In the genomic region with DNA sequence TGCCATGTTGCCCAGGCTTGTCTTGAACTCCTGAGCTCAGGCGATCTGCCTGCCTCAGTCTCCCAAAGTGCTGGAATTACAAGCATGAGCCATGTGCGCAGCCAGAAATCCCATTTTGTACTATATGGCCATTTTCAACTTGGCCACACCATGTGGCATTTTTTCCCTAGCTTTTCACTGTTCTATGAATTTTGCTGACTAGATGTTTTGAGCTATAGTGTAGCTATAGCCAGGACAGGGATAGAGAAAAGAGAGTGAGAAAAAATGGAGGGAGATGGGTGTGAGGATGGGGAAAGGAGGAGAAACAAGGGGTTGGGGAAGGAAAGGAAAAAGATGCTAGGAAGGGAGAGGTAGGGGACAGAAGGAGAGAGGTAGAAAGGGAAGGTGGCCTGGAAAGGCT, we compare ENCODE assay signal across 16 cellular contexts. TPM values are rescaled to one million over a fixed set of nuclear protein-coding genes. Genes with fewer than 3 reads are reported as not detected.
DNase-seq lines count a peak whose midpoint lies in the region; ATAC-seq and TF ChIP-seq lines count a peak whose summit lies in the region.
"Had no signal": no experiment of that assay in that cellular context is flagged by ENCODE, and none has a peak within 500 bp of the region (broad histone marks: within the 10 kb centered on the region; RNA-seq: fewer than 3 reads in every experiment).

No MANE protein-coding gene starts in this region.

- no peaks in the 10 kb centered on the region for H3K4me1 ChIP-seq in body of pancreas

- peak overlapping the region; percentile 3 for H3K27ac Mint-ChIP-seq in activated naive CD4-positive, alpha-beta T cell treated with anti-CD3 and anti-CD28 coated beads, Interleukin-2, amount 50 U/mL, for 24 hours
- H3K27ac Mint-ChIP-seq in T-helper 17 cell (peak overlapping the region; percentile 81), memory B cell (peak overlapping the region; percentile 18)
- H3K27ac Mint-ChIP-seq: CD4-positive, alpha-beta T cell had no signal

- ATAC-seq in T-helper 17 cell (no peak), memory B cell (ENCODE audit: low read depth) (no peak), body of pancreas (no peak)

- no peak for TF ChIP-seq CTCF in body of pancreas (IDR thresholded peaks at IDR 0.05)

- intact Hi-C loops in body of pancreas (cut with DNase I), result no loop called here

- peaks cover 4% of the 10 kb centered on the region for H3K4me1 Mint-ChIP-seq in activated naive CD4-positive, alpha-beta T cell treated with anti-CD3 and anti-CD28 coated beads, Interleukin-2, amount 50 U/mL, for 24 hours
- H3K4me1 Mint-ChIP-seq in T-helper 17 cell (peaks cover 5% of the 10 kb centered on the region), memory B cell (peaks cover 6% of the 10 kb centered on the region)

- no peaks in the 10 kb centered on the region for H3K27me3 Mint-ChIP-seq in activated naive CD4-positive, alpha-beta T cell treated with anti-CD3 and anti-CD28 coated beads, Interleukin-2, amount 50 U/mL, for 24 hours
- no peaks in the 10 kb centered on the region for H3K27me3 Mint-ChIP-seq in T-helper 17 cell
- no peaks in the 10 kb centered on the region for H3K27me3 Mint-ChIP-seq in memory B cell
- H3K27me3 Mint-ChIP-seq: CD4-positive, alpha-beta T cell had no signal

- H3K36me3 ChIP-seq in body of pancreas (replicated peaks in 1 of 2; ENCODE audit: insufficient read depth in 1 of 2, low read depth in 2 of 2), result peaks cover 0 to 13% of the 10 kb centered on the region in 2 donors

- 98 to 100% methylated on average over 2 of the region's 2 CpGs for WGBS in body of pancreas, 2 donors

- H3K27me3 ChIP-seq in body of pancreas, result no peaks in the 10 kb centered on the region

- DNase-seq in activated naive CD4-positive, alpha-beta T cell (lab: John Stamatoyannopoulos, UW), result no peak
- no peak for DNase-seq in T-helper 17 cell
- DNase-seq in memory B cell (ENCODE audit: low spot score in 2 of 2), result no peak
- no peak for DNase-seq in central memory CD4-positive, alpha-beta T cell
- no peak for DNase-seq in stimulated activated naive CD4-positive, alpha-beta T cell treated with Interleukin-2 at 50 U/mL for 16 hours (lab: John Stamatoyannopoulos, UW)
- no peak for DNase-seq in NCI-H2029 (lab: John Stamatoyannopoulos, UW)
- DNase-seq in body of pancreas, result no peak
- DNase-seq: CD4-positive, alpha-beta T cell; DND-41; GDM1; KG1; NCI-H1092; NCI-H187 treated with DMSO at 0.1 percent for 48 hours; NCI-H2171; NCI-H774 had no signal

- no peak overlapping the region for H3K4me3 ChIP-seq in body of pancreas

- H3K4me3 Mint-ChIP-seq in activated naive CD4-positive, alpha-beta T cell treated with anti-CD3 and anti-CD28 coated beads, Interleukin-2, amount 50 U/mL, for 24 hours, result no peak overlapping the region
- H3K4me3 Mint-ChIP-seq in T-helper 17 cell (no peak overlapping the region), memory B cell (no peak overlapping the region)
- H3K4me3 Mint-ChIP-seq: CD4-positive, alpha-beta T cell had no signal

- peaks cover 30% of the 10 kb centered on the region for H3K36me3 Mint-ChIP-seq in activated naive CD4-positive, alpha-beta T cell treated with anti-CD3 and anti-CD28 coated beads, Interleukin-2, amount 50 U/mL, for 24 hours
- H3K36me3 Mint-ChIP-seq in T-helper 17 cell (ENCODE audit: low read depth) (peaks cover 5% of the 10 kb centered on the region), memory B cell (peaks cover 33% of the 10 kb centered on the region)

- H3K9me3 Mint-ChIP-seq in activated naive CD4-positive, alpha-beta T cell treated with anti-CD3 and anti-CD28 coated beads, Interleukin-2, amount 50 U/mL, for 24 hours, result no peaks in the 10 kb centered on the region
- H3K9me3 Mint-ChIP-seq in memory B cell, result no peaks in the 10 kb centered on the region
- H3K9me3 Mint-ChIP-seq: CD4-positive, alpha-beta T cell had no signal

- TF ChIP-seq POLR2A in body of pancreas (IDR thresholded peaks at IDR 0.05), result no peak

- H3K9me3 ChIP-seq in T-helper 17 cell (ENCODE audit: control insufficient read depth, low read length, poor library complexity, severe bottlenecking) (no peaks in the 10 kb centered on the region), body of pancreas (no peaks in the 10 kb centered on the region)

- H3K27ac ChIP-seq in body of pancreas, result no peak overlapping the region

RNA-seq across cellular contexts. Expression of gene DMXL1, which starts 46.4 kb away (rescaled TPM):
- 10 to 100 TPM; 28.9 to 38.3 TPM for total RNA-seq in T-helper 17 cell
- 10 to 100 TPM; 40.0 to 64.9 TPM for total RNA-seq in body of pancreas

Comparison
In these comparisons a context has a peak if more than half of its experiments do, and no peak if none do; other contexts are left out.
1. H3K27ac Mint-ChIP-seq: peak in every context shown above with its lines; median percentile 81 in T-helper 17 cell; 18 in memory B cell; 3 in activated naive CD4-positive, alpha-beta T cell treated with anti-CD3 and anti-CD28 coated beads, Interleukin-2, amount 50 U/mL, for 24 hours.